ENCODE assay signal across 17 cellular contexts in genomic region chrX:10726647-10727046, GRCh38.
DNase-seq lines count a peak whose midpoint lies in the region; ATAC-seq and TF ChIP-seq lines count a peak whose summit lies in the region.
"Had no signal": no experiment of that assay in that cellular context is flagged by ENCODE, and none has a peak within 500 bp of the region (broad histone marks: within the 10 kb centered on the region; RNA-seq: fewer than 3 reads in every experiment).

No MANE protein-coding gene starts in this region.

- no peak for ATAC-seq in IMR-90 (ENCODE audit: low read depth)
- no peak for ATAC-seq in GM18873 (IDR thresholded peaks at IDR 0.05; ENCODE audit: low FRiP score, unreplicated experiment)

- no peak overlapping the region for H4K91ac ChIP-seq in IMR-90 (ENCODE audit: insufficient read depth, low read depth, low read length)

- H3K79me1 ChIP-seq in IMR-90 (ENCODE audit: low read depth in 1 of 2, low read length in 2 of 2) = no peaks in the 10 kb centered on the region

- intact Hi-C loops in IMR-90 (cut with micrococcal nuclease) = no loop called here

- no peak overlapping the region for H3K18ac ChIP-seq in IMR-90 (ENCODE audit: low read depth, low read length)

- BruUV-seq in IMR-90 (replicated peaks; lab: Mats Ljungman, UMichigan) = no TSS peak

- no peak overlapping the region for H2BK5ac ChIP-seq in IMR-90 (ENCODE audit: low read depth, low read length, poor library complexity, severe bottlenecking)

- H4K5ac ChIP-seq in IMR-90 (ENCODE audit: low read depth, low read length) = no peak overlapping the region

- CTCF ChIA-PET in AG04450 (lab: Charles Lee) (interaction anchor here (4.6 kb wide), 1 partner anchor 375 kb away, joined by 36 read pairs; no protein-coding TSS in a partner anchor), IMR-90 (lab: Yijun Ruan, JAX) (interaction anchor here (0.8 kb wide), 1 partner anchor 20 kb away, joined by 3 read pairs; no protein-coding TSS in a partner anchor), HEK293T (lab: Yijun Ruan, JAX) (no interaction called here)

- no peaks in the 10 kb centered on the region for H3K9me1 ChIP-seq in IMR-90 (ENCODE audit: insufficient read depth, low read length)

- H2BK15ac ChIP-seq in IMR-90 (ENCODE audit: low read depth, low read length) = no peak overlapping the region

- H3K27ac ChIP-seq in AG04450 (ENCODE audit: low read depth, low read length) = no peak overlapping the region
- no peak overlapping the region for H3K27ac ChIP-seq in IMR-90 (ENCODE audit: insufficient read depth, low read length)
- H3K27ac ChIP-seq: tibial artery had no signal

- H2BK20ac ChIP-seq in IMR-90 (ENCODE audit: low read depth, low read length) = no peak overlapping the region

- DNase-seq in AG04450 (ENCODE audit: low read depth, low spot score) (peak; percentile 10), IMR-90 (peak; percentile 68), astrocyte of the hippocampus (ENCODE audit: low read depth, low spot score) (peak; percentile 93), medulla oblongata (ENCODE audit: extremely low spot score) (peak; percentile 10), HEK293T (ENCODE audit: extremely low spot score) (no peak), T-helper 2 cell (no peak)
- no peak for DNase-seq in activated CD4-positive, alpha-beta T cell treated with anti-CD3 and anti-CD28 coated beads for 1 hour
- DNase-seq: activated CD4-positive, alpha-beta T cell treated with anti-CD3 and anti-CD28 coated beads, Interleukin-2, amount 50 U/mL, for 48 hours; activated gamma-delta T cell treated with Interleukin-2 at 50 U/mL for 16 hours; AML-193; DMS 273 treated with DMSO at 0.1 percent for 48 hours; NCI-H187 treated with DMSO at 0.1 percent for 48 hours; NCI-H526 treated with DMSO at 0.1 percent for 48 hours; occipital lobe; T-helper 9 cell; tibial artery had no signal

- TF ChIP-seq CTCF in AG04450 (IDR thresholded peaks at IDR 0.05; ENCODE audit: low read depth, low read length) (no peak), IMR-90 (conservative IDR thresholded peaks at IDR 0.05; ENCODE audit: low read depth, low read length) (no peak)

- no peak overlapping the region for H3K23ac ChIP-seq in IMR-90 (ENCODE audit: low read depth, low read length)

- POLR2A ChIA-PET in AG04450 (lab: Yijun Ruan, JAX) = no interaction called here
- POLR2A ChIA-PET in IMR-90 (lab: Charles Lee; ENCODE audit: unreplicated experiment) = no interaction called here
- POLR2A ChIA-PET in HEK293T (lab: Yijun Ruan, JAX) = no interaction called here

- H2AK5ac ChIP-seq in IMR-90 (ENCODE audit: low read depth, low read length) = no peak overlapping the region

- H2BK120ac ChIP-seq in IMR-90 (ENCODE audit: low read depth, low read length) = no peak overlapping the region

- no peaks in the 10 kb centered on the region for H3K36me3 ChIP-seq in IMR-90 (ENCODE audit: control insufficient read depth, insufficient read depth, low read length)
- H3K36me3 ChIP-seq: tibial artery had no signal

- H3K4me3 ChIP-seq in AG04450 (ENCODE audit: low read depth, low read length) = no peak overlapping the region
- no peak overlapping the region for H3K4me3 ChIP-seq in IMR-90 (ENCODE audit: insufficient read depth, low read depth, low read length)
- H3K4me3 ChIP-seq: tibial artery had no signal

- no peak for TF ChIP-seq POLR2A in IMR-90 (IDR thresholded peaks at IDR 0.05; ENCODE audit: low read depth, low read length)

- TF ChIP-seq RAD21 in IMR-90 (IDR thresholded peaks at IDR 0.05; ENCODE audit: low read length) = no peak

- no peak overlapping the region for H3K4me2 ChIP-seq in IMR-90 (ENCODE audit: low read depth, low read length)

- no peak overlapping the region for H4K8ac ChIP-seq in IMR-90 (ENCODE audit: low read depth in 2 of 2, low read length in 2 of 2)

- WGBS in IMR-90 (ENCODE audit: extremely low coverage in 2 of 2, insufficient read length in 1 of 2), 2 experiments = no CpG with 5 or more reads among the region's 3 CpGs

- no peaks in the 10 kb centered on the region for H3K9me3 ChIP-seq in AG04450 (ENCODE audit: control insufficient read depth, insufficient read depth, low read length)
- no peaks in the 10 kb centered on the region for H3K9me3 ChIP-seq in IMR-90 (ENCODE audit: control insufficient read depth, insufficient read depth, low read length)
- H3K9me3 ChIP-seq: tibial artery had no signal

- H3K14ac ChIP-seq in IMR-90 (replicated peaks; ENCODE audit: low read depth, low read length) = 0 out of 2 replicates have a peak overlapping the region, but pooled peaks have one; percentile 53

- H3K4ac ChIP-seq in IMR-90 (ENCODE audit: low read depth, low read length) = no peak overlapping the region

- no peak overlapping the region for H3K56ac ChIP-seq in IMR-90 (ENCODE audit: extremely low read depth, insufficient read depth, low read length)

- H2AK9ac ChIP-seq in IMR-90 (replicated peaks; ENCODE audit: low read depth, low read length, poor library complexity) = no peak overlapping the region

- dilution Hi-C loops in IMR-90 (cut with HindIII; ENCODE audit: low sequenced_read_pairs, unreplicated experiment) = no loop called here

- no peaks in the 10 kb centered on the region for H4K20me1 ChIP-seq in IMR-90 (ENCODE audit: insufficient read depth, low read length)

- no peak overlapping the region for H3K9ac ChIP-seq in IMR-90 (ENCODE audit: low read depth, low read length)

- H2AFZ ChIP-seq in IMR-90 (replicated peaks; ENCODE audit: low read length, poor library complexity) = no peak overlapping the region

- H3K27me3 ChIP-seq in AG04450 (ENCODE audit: control insufficient read depth, insufficient read depth, low read length) (no peaks in the 10 kb centered on the region), IMR-90 (ENCODE audit: control insufficient read depth, insufficient read depth, low read length) (no peaks in the 10 kb centered on the region)
- H3K27me3 ChIP-seq: tibial artery had no signal

- H3K4me1 ChIP-seq in IMR-90 (ENCODE audit: control insufficient read depth, insufficient read depth, low read length) = 0 out of 2 replicates have a peak, but pooled peaks cover 1% of the 10 kb centered on the region
- H3K4me1 ChIP-seq: tibial artery had no signal

- in situ Hi-C loops in IMR-90 (cut with MboI; ENCODE audit: low sequenced_read_pairs) = no loop called here

TF ChIP-seq in IMR-90, 13 proteins besides CTCF, POLR2A, EP300 and RAD21:
- no peak for TF ChIP-seq MXI1 (IDR thresholded peaks at IDR 0.05; ENCODE audit: borderline replicate concordance, low read depth, low read length)
- TF ChIP-seq MAFK (IDR thresholded peaks at IDR 0.05; ENCODE audit: low read depth, low read length) = peak; percentile 85
- TF ChIP-seq RCOR1 (IDR thresholded peaks at IDR 0.05; ENCODE audit: insufficient replicate concordance, low read length) = no peak

TF ChIP-seq in HEK293T, 16 proteins besides CTCF, POLR2A, EP300 and RAD21:
- TF ChIP-seq SP1 (IDR thresholded peaks at IDR 0.05) (no peak), NFRKB (IDR thresholded peaks at IDR 0.05) (no peak), FOXK2 (IDR thresholded peaks at IDR 0.05) (no peak), PKNOX1 (IDR thresholded peaks at IDR 0.05) (no peak)

Comparison
In these comparisons a context has a peak if more than half of its experiments do, and no peak if none do; other contexts are left out.
1. DNase-seq: peak in AG04450 (single experiment), IMR-90 (single experiment), astrocyte of the hippocampus (single experiment) and medulla oblongata (single experiment); none in activated CD4-positive, alpha-beta T cell treated with anti-CD3 and anti-CD28 coated beads for 1 hour (single experiment), HEK293T (single experiment) and T-helper 2 cell (0 of 5).